ENCODE assay signal across 8 cellular contexts in the genomic region with DNA sequence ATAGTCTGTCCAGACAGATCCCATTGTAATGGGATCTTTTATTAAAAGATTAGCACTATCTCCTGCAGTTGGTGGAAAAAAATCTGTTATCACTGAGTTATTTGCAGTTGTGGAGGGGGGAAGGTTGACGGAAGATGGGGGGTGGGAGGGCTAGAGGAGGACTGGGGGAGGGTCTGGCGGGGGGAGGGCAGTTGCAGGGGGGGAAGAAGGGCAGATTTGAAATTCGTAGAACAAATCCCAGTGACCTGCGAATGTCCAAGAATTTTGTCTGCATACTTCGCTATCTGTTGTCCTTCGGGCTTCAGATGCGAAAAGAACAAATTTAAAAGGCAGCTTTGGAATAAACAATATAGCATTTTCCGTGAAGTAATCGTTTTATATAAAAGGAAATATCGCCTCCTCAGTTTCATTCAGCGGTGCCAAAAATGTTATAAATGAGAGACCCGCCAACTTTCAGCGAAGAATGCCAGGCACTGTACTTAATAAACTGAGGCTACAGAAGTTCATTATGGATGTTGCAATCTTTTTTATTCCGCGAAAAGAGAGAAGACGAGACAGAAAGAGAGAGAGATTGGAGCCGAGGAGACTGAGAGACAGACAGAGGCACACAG. TPM values are rescaled to one million over a fixed set of nuclear protein-coding genes. Genes with fewer than 3 reads are reported as not detected.
DNase-seq lines count a peak whose midpoint lies in the region; ATAC-seq and TF ChIP-seq lines count a peak whose summit lies in the region.

No MANE protein-coding gene starts in this region.

- peaks cover 0 to 5% of the 10 kb centered on the region in 2 donors for H3K4me1 ChIP-seq in thyroid gland

- peaks cover 6% of the 10 kb centered on the region for H3K36me3 Mint-ChIP-seq in activated CD4-positive, alpha-beta T cell treated with anti-CD3 and anti-CD28 coated beads, Interleukin-2, amount 10 ng/mL, durations not matched to agents 7 days and 5 days (ENCODE audit: low read depth)
- no peaks in the 10 kb centered on the region for H3K36me3 Mint-ChIP-seq in activated CD8-positive, alpha-beta T cell treated with anti-CD3 and anti-CD28 coated beads for 36 hours (ENCODE audit: low read depth)

- H3K4me1 Mint-ChIP-seq in activated CD4-positive, alpha-beta T cell treated with anti-CD3 and anti-CD28 coated beads, Interleukin-2, amount 10 ng/mL, durations not matched to agents 7 days and 5 days, result peaks cover 37% of the 10 kb centered on the region
- peaks cover 31% of the 10 kb centered on the region for H3K4me1 Mint-ChIP-seq in activated CD8-positive, alpha-beta T cell treated with anti-CD3 and anti-CD28 coated beads for 36 hours (ENCODE audit: low read depth)

- no peak for ATAC-seq in activated CD8-positive, alpha-beta T cell treated with anti-CD3 and anti-CD28 coated beads for 36 hours

- POLR2A ChIA-PET in activated CD4-positive, alpha-beta T cell treated with anti-CD3 and anti-CD28 coated beads, Interleukin-2, amount 10 ng/mL, durations not matched to agents 7 days and 5 days (lab: Charles Lee), result no interaction called here
- POLR2A ChIA-PET in activated CD8-positive, alpha-beta T cell treated with anti-CD3 and anti-CD28 coated beads for 36 hours (lab: Charles Lee), result no interaction called here

- no peaks in the 10 kb centered on the region for H3K9me3 Mint-ChIP-seq in activated CD4-positive, alpha-beta T cell treated with anti-CD3 and anti-CD28 coated beads, Interleukin-2, amount 10 ng/mL, durations not matched to agents 7 days and 5 days
- H3K9me3 Mint-ChIP-seq in activated CD8-positive, alpha-beta T cell treated with anti-CD3 and anti-CD28 coated beads for 36 hours, result no peaks in the 10 kb centered on the region

- H3K27ac ChIP-seq in thyroid gland, result peak overlapping the region in 2 of 3 donors; percentile 28 to 61

- no peak for TF ChIP-seq POLR2A in thyroid gland (IDR thresholded peaks at IDR 0.05)

- peak overlapping the region; percentile 71 for H3K4me3 Mint-ChIP-seq in activated CD4-positive, alpha-beta T cell treated with anti-CD3 and anti-CD28 coated beads, Interleukin-2, amount 10 ng/mL, durations not matched to agents 7 days and 5 days
- peak overlapping the region; percentile 79 for H3K4me3 Mint-ChIP-seq in activated CD8-positive, alpha-beta T cell treated with anti-CD3 and anti-CD28 coated beads for 36 hours

- TF ChIP-seq CTCF in activated CD8-positive, alpha-beta T cell treated with anti-CD3 and anti-CD28 coated beads for 36 hours (IDR thresholded peaks at IDR 0.05), result no peak
- no peak for TF ChIP-seq CTCF in thyroid gland (IDR thresholded peaks at IDR 0.05)

- CTCF ChIA-PET in activated CD4-positive, alpha-beta T cell treated with anti-CD3 and anti-CD28 coated beads, Interleukin-2, amount 10 ng/mL, durations not matched to agents 7 days and 5 days (lab: Charles Lee), result no interaction called here
- CTCF ChIA-PET in activated CD8-positive, alpha-beta T cell treated with anti-CD3 and anti-CD28 coated beads for 36 hours (lab: Charles Lee), result interaction anchor here (2.7 kb wide), 1 partner anchor 756 kb away, joined by 14 read pairs; no protein-coding TSS in a partner anchor

- peak overlapping the region; percentile 22 to 47 (median 40) for H3K4me3 ChIP-seq in thyroid gland (replicated peaks in 1 of 3)

- H3K9me3 ChIP-seq in thyroid gland, result no peaks in the 10 kb centered on the region

- H3K36me3 ChIP-seq in thyroid gland, result no peaks in the 10 kb centered on the region

- no peaks in the 10 kb centered on the region for H3K27me3 ChIP-seq in thyroid gland

- H3K27ac Mint-ChIP-seq in activated CD4-positive, alpha-beta T cell treated with anti-CD3 and anti-CD28 coated beads, Interleukin-2, amount 10 ng/mL, durations not matched to agents 7 days and 5 days, result no peak overlapping the region
- peak overlapping the region; percentile 3 for H3K27ac Mint-ChIP-seq in activated CD8-positive, alpha-beta T cell treated with anti-CD3 and anti-CD28 coated beads for 36 hours

- intact Hi-C loops in activated CD8-positive, alpha-beta T cell treated with anti-CD3 and anti-CD28 coated beads for 36 hours (cut with micrococcal nuclease), result loop anchor here (5.0 kb wide), 2 partner anchors 738 to 753 kb away; no protein-coding TSS in a partner anchor
- intact Hi-C loops in thyroid gland (cut with DNase I), result no loop called here

- DNase-seq in activated CD4-positive, alpha-beta T cell treated with anti-CD3 and anti-CD28 coated beads, Interleukin-2, amount 10 ng/mL, durations not matched to agents 7 days and 5 days, result no peak
- no peak for DNase-seq in activated CD4-positive, alpha-beta T cell treated with anti-CD3 and anti-CD28 coated beads for 1 hour
- DNase-seq in activated CD8-positive, alpha-beta T cell treated with anti-CD3 and anti-CD28 coated beads for 36 hours, result no peak
- peak; percentile 55 for DNase-seq in iPS-NIHi7 (ENCODE audit: extremely low spot score)
- no peak for DNase-seq in thyroid gland
- DNase-seq in NCI-H1417 treated with DMSO at 0.1 percent for 48 hours (lab: John Stamatoyannopoulos, UW), result no peak
- DNase-seq in COR-L47 (lab: John Stamatoyannopoulos, UW), result no peak
- DNase-seq in NCI-H187 (lab: John Stamatoyannopoulos, UW), result no peak

- peaks cover 72% of the 10 kb centered on the region for H3K27me3 Mint-ChIP-seq in activated CD4-positive, alpha-beta T cell treated with anti-CD3 and anti-CD28 coated beads, Interleukin-2, amount 10 ng/mL, durations not matched to agents 7 days and 5 days
- peaks cover 52% of the 10 kb centered on the region for H3K27me3 Mint-ChIP-seq in activated CD8-positive, alpha-beta T cell treated with anti-CD3 and anti-CD28 coated beads for 36 hours

- WGBS in thyroid gland, 2 donors, result 1 to 2% methylated on average over 17 of the region's 17 CpGs

RNA-seq across cellular contexts. Expression of a gene that starts 1.3 kb away (rescaled TPM):
- not detected for total RNA-seq in activated CD4-positive, alpha-beta T cell treated with anti-CD3 and anti-CD28 coated beads, Interleukin-2, amount 10 ng/mL, durations not matched to agents 7 days and 5 days
- total RNA-seq in activated CD8-positive, alpha-beta T cell treated with anti-CD3 and anti-CD28 coated beads for 36 hours, result under 1 TPM; 0.16 to 0.43 TPM
- 1 to 10 TPM; 1.7 to 8.9 (median 2.8) TPM for total RNA-seq in thyroid gland
